22 cellular contexts compared by ENCODE assay signal in genomic region chr12:54230555-54230954, GRCh38. TPM values are rescaled to one million over a fixed set of nuclear protein-coding genes. Genes with fewer than 3 reads are reported as not detected.
A peak's percentile ranks its signal among the peaks of the same experiment; 100 is the strongest.
DNase-seq lines count a peak whose midpoint lies in the region; ATAC-seq and TF ChIP-seq lines count a peak whose summit lies in the region.
"Had no signal": no experiment of that assay in that cellular context is flagged by ENCODE, and none has a peak within 500 bp of the region (broad histone marks: within the 10 kb centered on the region; RNA-seq: fewer than 3 reads in every experiment).

No MANE protein-coding gene starts in this region.

- CTCF ChIA-PET in WTC11 (lab: Charles Lee): no interaction called here
- CTCF ChIA-PET in activated CD4-positive, alpha-beta memory T cell treated with anti-CD3 and anti-CD28 coated beads for 36 hours (lab: Charles Lee): interaction anchor here (2.3 kb wide), 1 partner anchor 21 kb away, joined by 10 read pairs; no protein-coding TSS in a partner anchor

- H3K9me3 Mint-ChIP-seq in HFFc6 (no peaks in the 10 kb centered on the region), WTC11 (no peaks in the 10 kb centered on the region)
- H3K9me3 Mint-ChIP-seq in stimulated activated memory B cell treated with anti-CD40 and anti-IgM and Interleukin-4, amounts not matched to agents 10 μg/mL and 1 μg/mL and 100 μg/mL, for 72 hours: no peaks in the 10 kb centered on the region
- H3K9me3 Mint-ChIP-seq in activated CD4-positive, alpha-beta memory T cell treated with anti-CD3 and anti-CD28 coated beads for 36 hours: no peaks in the 10 kb centered on the region
- H3K9me3 Mint-ChIP-seq: activated naive CD4-positive, alpha-beta T cell treated with anti-CD3 and anti-CD28 coated beads, Interleukin-2, amount 50 U/mL, for 72 hours; activated T-helper 2 cell treated with anti-CD3 and anti-CD28 coated beads, Interferon-gamma antibody, Interleukin-2, Interleukin-4, amounts not matched to agents 10 μg/mL and 5 μg/mL and 100 μg/mL, durations not matched to agents 14 hours and 24 hours and 36 hours; central memory CD8-positive, alpha-beta T cell; natural killer cell; T-helper 2 cell treated with Interferon-gamma antibody and Interleukin-4, amounts not matched to agents 5 μg/mL and 100 μg/mL, for 36 hours had no signal

- intact Hi-C loops in activated CD4-positive, alpha-beta memory T cell treated with anti-CD3 and anti-CD28 coated beads for 36 hours (cut with micrococcal nuclease): no loop called here

- H3K36me3 Mint-ChIP-seq in HFFc6 (ENCODE audit: low read depth) (peaks cover 10% of the 10 kb centered on the region; the same call in 1 of the 2 replicates), WTC11 (peaks cover under 1% of the 10 kb centered on the region; the same call in 1 of the 2 replicates)
- H3K36me3 Mint-ChIP-seq in stimulated activated memory B cell treated with anti-CD40 and anti-IgM and Interleukin-4, amounts not matched to agents 10 μg/mL and 1 μg/mL and 100 μg/mL, for 72 hours: peaks cover 17% of the 10 kb centered on the region
- peaks cover 3% of the 10 kb centered on the region for H3K36me3 Mint-ChIP-seq in activated CD4-positive, alpha-beta memory T cell treated with anti-CD3 and anti-CD28 coated beads for 36 hours
- H3K36me3 Mint-ChIP-seq: activated naive CD4-positive, alpha-beta T cell treated with anti-CD3 and anti-CD28 coated beads, Interleukin-2, amount 50 U/mL, for 72 hours; natural killer cell had no signal

- H3K27ac Mint-ChIP-seq in HFFc6: peak overlapping the region; percentile 92
- peak overlapping the region; percentile 35; the same call in 1 of the 2 replicates for H3K27ac Mint-ChIP-seq in WTC11
- H3K27ac Mint-ChIP-seq in stimulated activated memory B cell treated with anti-CD40 and anti-IgM and Interleukin-4, amounts not matched to agents 10 μg/mL and 1 μg/mL and 100 μg/mL, for 72 hours: peak overlapping the region; percentile 61
- no peak overlapping the region for H3K27ac Mint-ChIP-seq in activated CD4-positive, alpha-beta memory T cell treated with anti-CD3 and anti-CD28 coated beads for 36 hours
- H3K27ac Mint-ChIP-seq: activated naive CD4-positive, alpha-beta T cell treated with anti-CD3 and anti-CD28 coated beads, Interleukin-2, amount 50 U/mL, for 72 hours; activated T-helper 2 cell treated with anti-CD3 and anti-CD28 coated beads, Interferon-gamma antibody, Interleukin-2, Interleukin-4, amounts not matched to agents 10 μg/mL and 5 μg/mL and 100 μg/mL, durations not matched to agents 14 hours and 24 hours and 36 hours; natural killer cell; T-helper 2 cell treated with Interferon-gamma antibody and Interleukin-4, amounts not matched to agents 5 μg/mL and 100 μg/mL, for 36 hours had no signal

- POLR2A ChIA-PET in WTC11 (lab: Charles Lee): interaction anchor here (1.6 kb wide), 1 partner anchor 50 kb away, joined by 4 read pairs; the partner anchor contains the start of genes CBX5 and HNRNPA1
- POLR2A ChIA-PET in activated CD4-positive, alpha-beta memory T cell treated with anti-CD3 and anti-CD28 coated beads for 36 hours (lab: Charles Lee): no interaction called here

- TF ChIP-seq CTCF in HFFc6 (IDR thresholded peaks at IDR 0.05) (no peak), WTC11 (IDR thresholded peaks at IDR 0.05) (no peak), GM13976 (IDR thresholded peaks at IDR 0.05; ENCODE audit: borderline replicate concordance, control extremely low read depth, extremely low read depth, insufficient read depth, missing control alignments) (no peak)

- H3K4me3 Mint-ChIP-seq in HFFc6: no peak overlapping the region
- no peak overlapping the region for H3K4me3 Mint-ChIP-seq in WTC11
- H3K4me3 Mint-ChIP-seq in stimulated activated memory B cell treated with anti-CD40 and anti-IgM and Interleukin-4, amounts not matched to agents 10 μg/mL and 1 μg/mL and 100 μg/mL, for 72 hours: no peak overlapping the region
- no peak overlapping the region for H3K4me3 Mint-ChIP-seq in activated CD4-positive, alpha-beta memory T cell treated with anti-CD3 and anti-CD28 coated beads for 36 hours
- H3K4me3 Mint-ChIP-seq: central memory CD8-positive, alpha-beta T cell; natural killer cell; T-helper 2 cell treated with Interferon-gamma antibody and Interleukin-4, amounts not matched to agents 5 μg/mL and 100 μg/mL, for 36 hours had no signal

- H3K4me1 Mint-ChIP-seq in HFFc6 (ENCODE audit: low read depth) (peaks cover 39% of the 10 kb centered on the region), WTC11 (peaks cover 11% of the 10 kb centered on the region)
- peaks cover 25% of the 10 kb centered on the region for H3K4me1 Mint-ChIP-seq in stimulated activated memory B cell treated with anti-CD40 and anti-IgM and Interleukin-4, amounts not matched to agents 10 μg/mL and 1 μg/mL and 100 μg/mL, for 72 hours
- peaks cover 2% of the 10 kb centered on the region for H3K4me1 Mint-ChIP-seq in activated CD4-positive, alpha-beta memory T cell treated with anti-CD3 and anti-CD28 coated beads for 36 hours (ENCODE audit: low read depth)
- H3K4me1 Mint-ChIP-seq: central memory CD8-positive, alpha-beta T cell; natural killer cell had no signal

- ATAC-seq in WTC11: no peak
- no peak for ATAC-seq in stimulated activated memory B cell treated with anti-CD40 and anti-IgM and Interleukin-4, amounts not matched to agents 10 μg/mL and 1 μg/mL and 100 μg/mL, for 72 hours
- ATAC-seq in GM21717 (IDR thresholded peaks at IDR 0.05; ENCODE audit: unreplicated experiment): no peak
- ATAC-seq in stimulated activated naive CD8-positive, alpha-beta T cell treated with anti-CD3 and anti-CD28 coated beads, Interleukin-15, Interleukin-2, amounts not matched to agents 100 U/mL and 50 U/mL, for 24 hours: no peak
- ATAC-seq: activated naive CD4-positive, alpha-beta T cell treated with anti-CD3 and anti-CD28 coated beads, Interleukin-2, amount 50 U/mL, for 72 hours; left colon; natural killer cell; upper lobe of right lung had no signal

- H3K27me3 Mint-ChIP-seq in HFFc6 (ENCODE audit: insufficient read depth) (no peaks in the 10 kb centered on the region), WTC11 (ENCODE audit: low read depth) (no peaks in the 10 kb centered on the region)
- no peaks in the 10 kb centered on the region for H3K27me3 Mint-ChIP-seq in stimulated activated memory B cell treated with anti-CD40 and anti-IgM and Interleukin-4, amounts not matched to agents 10 μg/mL and 1 μg/mL and 100 μg/mL, for 72 hours
- no peaks in the 10 kb centered on the region for H3K27me3 Mint-ChIP-seq in activated CD4-positive, alpha-beta memory T cell treated with anti-CD3 and anti-CD28 coated beads for 36 hours
- H3K27me3 Mint-ChIP-seq: central memory CD8-positive, alpha-beta T cell had no signal

- in situ Hi-C loops in GM13976 (cut with MboI; ENCODE audit: low sequenced_read_pairs, unreplicated experiment): no loop called here

- DNase-seq in HFFc6: no peak
- no peak for DNase-seq in WTC11 (ENCODE audit: low spot score)
- DNase-seq in lung microvascular endothelial cell (ENCODE audit: low read depth in 2 of 2): peak; percentile 42 to 43
- DNase-seq in GM13976 (ENCODE audit: low spot score): no peak
- no peak for DNase-seq in activated CD4-positive, alpha-beta memory T cell treated with anti-CD3 and anti-CD28 coated beads for 36 hours
- DNase-seq in stimulated activated naive CD8-positive, alpha-beta T cell treated with anti-CD3 and anti-CD28 coated beads, Interleukin-15, Interleukin-2, amounts not matched to agents 100 U/mL and 50 U/mL, for 24 hours: no peak
- DNase-seq: activated CD4-positive, alpha-beta T cell treated with anti-CD3 and anti-CD28 coated beads, Interleukin-2, amount 50 U/mL, for 1 hour; DMS53; foreskin melanocyte; left colon; natural killer cell; NCI-H1092; NCI-H1930; NCI-H526 treated with DMSO at 0.1 percent for 48 hours; upper lobe of right lung; WERI-Rb-1 had no signal

TF ChIP-seq in WTC11, 78 proteins besides CTCF, POLR2A, EP300 and RAD21 (continues in another document):
- TF ChIP-seq RELA (CRISPR knock-in tag; IDR thresholded peaks at IDR 0.05; ENCODE audit: borderline replicate concordance) (no peak), NFE2L1 (CRISPR knock-in tag; IDR thresholded peaks at IDR 0.05) (no peak), ETV6 (CRISPR knock-in tag; IDR thresholded peaks at IDR 0.05) (no peak), ATF6 (CRISPR knock-in tag; IDR thresholded peaks at IDR 0.05) (no peak), JUN (CRISPR knock-in tag; IDR thresholded peaks at IDR 0.05) (no peak), ZNF263 (CRISPR knock-in tag; IDR thresholded peaks at IDR 0.05; ENCODE audit: low read depth) (no peak), ELF4 (CRISPR knock-in tag; IDR thresholded peaks at IDR 0.05; ENCODE audit: low read depth) (no peak)

RNA-seq across cellular contexts. Expression of gene SMUG1, which starts 41.8 kb away (rescaled TPM):
- total RNA-seq in HFFc6 (2021; fragmentation: NEBNext Ultra II Directional; extraction: Animal tissue kit (Norgen Biotek cat#: 25700)): 10 to 100 TPM; 21.4 to 28.4 (median 26.1) TPM
- total RNA-seq in WTC11 (2021) (19.2 to 27.5 TPM (median 26.3 TPM) in 3 replicates), lung microvascular endothelial cell (15.7 and 21.2 TPM in 2 replicates)
- total RNA-seq in activated CD4-positive, alpha-beta memory T cell treated with anti-CD3 and anti-CD28 coated beads for 36 hours: 10 to 100 TPM; 25.3 to 26.4 TPM

RNA-seq across cellular contexts. Expression of gene CBX5, which starts 49.4 kb away (rescaled TPM):
- total RNA-seq in HFFc6 (2021; fragmentation: NEBNext Ultra II Directional; extraction: Animal tissue kit (Norgen Biotek cat#: 25700)): 100 to 1,000 TPM in 4 of 6 experiments, 10 to 100 TPM in 2; 76.8 to 128 (median 117) TPM
- total RNA-seq in WTC11 (2021): 182 to 218 TPM (median 216 TPM) in 3 replicates
- 25.1 and 26.6 TPM in 2 replicates for total RNA-seq in lung microvascular endothelial cell
- 100 to 1,000 TPM; 132 to 138 TPM for total RNA-seq in activated CD4-positive, alpha-beta memory T cell treated with anti-CD3 and anti-CD28 coated beads for 36 hours

RNA-seq across cellular contexts. Expression of gene HNRNPA1, which starts 50.0 kb away (rescaled TPM):
- total RNA-seq in HFFc6 (2021; fragmentation: NEBNext Ultra II Directional; extraction: Animal tissue kit (Norgen Biotek cat#: 25700)): 1,000 to 10,000 TPM in 3 of 6 experiments, 100 to 1,000 TPM in 3; 768 to 1,141 (median 1,018) TPM
- total RNA-seq in WTC11 (2021) (2,589 to 2,788 TPM (median 2,737 TPM) in 3 replicates), lung microvascular endothelial cell (239 and 374 TPM in 2 replicates)
- 1,000 to 10,000 TPM; 2,070 to 2,080 TPM for total RNA-seq in activated CD4-positive, alpha-beta memory T cell treated with anti-CD3 and anti-CD28 coated beads for 36 hours

Comparison
In these comparisons a context has a peak if more than half of its experiments do, and no peak if none do; other contexts are left out.
1. DNase-seq: peak in lung microvascular endothelial cell (2 of 2); none in HFFc6 (single experiment), WTC11 (single experiment), GM13976 (single experiment), activated CD4-positive, alpha-beta memory T cell treated with anti-CD3 and anti-CD28 coated beads for 36 hours (single experiment) and stimulated activated naive CD8-positive, alpha-beta T cell treated with anti-CD3 and anti-CD28 coated beads, Interleukin-15, Interleukin-2, amounts not matched to agents 100 U/mL and 50 U/mL, for 24 hours (single experiment).